Comparison of ENCODE assay signal across 8 cellular contexts in genomic region chr15:90184786-90185704, GRCh38. TPM values are rescaled to one million over a fixed set of nuclear protein-coding genes. Genes with fewer than 3 reads are reported as not detected.
DNase-seq lines count a peak whose midpoint lies in the region; ATAC-seq and TF ChIP-seq lines count a peak whose summit lies in the region.

No MANE protein-coding gene starts in this region.

- H3K4me3 ChIP-seq in LNCaP clone FGC (ENCODE audit: low read depth, low read length) (peak overlapping the region; percentile 60), right atrium auricular region (peak overlapping the region; percentile 66 to 73)

- H3K9ac ChIP-seq in ES-I3 (ENCODE audit: low read depth, low read length): peak overlapping the region; percentile 68

- H3K4me3 Mint-ChIP-seq in progenitor cell of endocrine pancreas (ENCODE audit: low read depth): peak overlapping the region; percentile 71

- H3K9me3 ChIP-seq in ES-I3 (ENCODE audit: control insufficient read depth, insufficient read depth, low read length) (no peaks in the 10 kb centered on the region), right atrium auricular region (no peaks in the 10 kb centered on the region)

- WGBS in adipose tissue, 3 donors: 4 to 6% (median 6%) methylated on average over 52 to 67 of the region's 67 CpGs

- TF ChIP-seq CTCF in LNCaP clone FGC (IDR thresholded peaks at IDR 0.05; ENCODE audit: control insufficient read depth, extremely low read depth, insufficient read depth): no peak
- no peak for TF ChIP-seq CTCF in right atrium auricular region (IDR thresholded peaks at IDR 0.05)
- TF ChIP-seq CTCF in progenitor cell of endocrine pancreas (IDR thresholded peaks at IDR 0.05; ENCODE audit: unreplicated experiment): no peak

- ATAC-seq in GM21737 (IDR thresholded peaks at IDR 0.05; ENCODE audit: unreplicated experiment): peak; percentile 69
- ATAC-seq in HG03378 (IDR thresholded peaks at IDR 0.05; ENCODE audit: unreplicated experiment): no peak

- no peaks in the 10 kb centered on the region for H3K9me3 Mint-ChIP-seq in progenitor cell of endocrine pancreas (ENCODE audit: low read depth)

- peak overlapping the region; percentile 92 for H3K27ac Mint-ChIP-seq in progenitor cell of endocrine pancreas

- DNase-seq in LNCaP clone FGC (ENCODE audit: low read depth): no peak
- DNase-seq in SKM-1 (lab: John Stamatoyannopoulos, UW; ENCODE audit: unreplicated experiment): peak; percentile 76
- DNase-seq in right atrium auricular region (ENCODE audit: low spot score): no peak
- peak; percentile 63 for DNase-seq in progenitor cell of endocrine pancreas (ENCODE audit: low spot score, unreplicated experiment)

- no peaks in the 10 kb centered on the region for H3K36me3 Mint-ChIP-seq in progenitor cell of endocrine pancreas (ENCODE audit: insufficient read depth)

- H3K27ac ChIP-seq in adipose tissue (ENCODE audit: low read depth, low read length): peak overlapping the region; percentile 40
- H3K27ac ChIP-seq in right atrium auricular region: peak overlapping the region; percentile 93 to 94

- peaks cover 9% of the 10 kb centered on the region for H3K4me1 Mint-ChIP-seq in progenitor cell of endocrine pancreas (ENCODE audit: low read depth)

- H3K27me3 ChIP-seq in right atrium auricular region: no peaks in the 10 kb centered on the region

- H3K4me1 ChIP-seq in ES-I3 (ENCODE audit: insufficient read depth, low read length): peaks cover 3% of the 10 kb centered on the region; the same call in 1 of the 2 replicates
- peaks cover 0 to 23% of the 10 kb centered on the region in 2 donors for H3K4me1 ChIP-seq in right atrium auricular region

- H3K36me3 ChIP-seq in ES-I3 (ENCODE audit: insufficient read depth, low read length) (no peaks in the 10 kb centered on the region), right atrium auricular region (no peaks in the 10 kb centered on the region)

- no peaks in the 10 kb centered on the region for H3K27me3 Mint-ChIP-seq in progenitor cell of endocrine pancreas

RNA-seq across cellular contexts. Expression of gene SEMA4B, which starts 16.1 kb away (rescaled TPM):
- polyA plus RNA-seq in adipose tissue: 10 to 100 TPM in 2 of 3 donors, 1 to 10 TPM in 1; 4.7 to 39.1 (median 23.3) TPM
- 10 to 100 TPM; 22.1 to 31.6 TPM for total RNA-seq in right atrium auricular region
- total RNA-seq in progenitor cell of endocrine pancreas: 36.4 and 41.9 TPM in 2 replicates

RNA-seq across cellular contexts. Expression of gene CIB1, which starts 48.7 kb away (rescaled TPM):
- 100 to 1,000 TPM; 105 to 188 (median 112) TPM for polyA plus RNA-seq in adipose tissue
- total RNA-seq in right atrium auricular region (10 to 100 TPM; 24.9 to 31.1 TPM), progenitor cell of endocrine pancreas (28.3 and 30.3 TPM in 2 replicates)

RNA-seq across cellular contexts. Expression of gene GDPGP1, which starts 49.0 kb away (rescaled TPM):
- polyA plus RNA-seq in adipose tissue: 1 to 10 TPM; 2.6 to 3.7 (median 2.8) TPM
- total RNA-seq in right atrium auricular region: 10 to 100 TPM in 1 of 2 donors, 1 to 10 TPM in 1; 8.6 to 16.1 TPM
- total RNA-seq in progenitor cell of endocrine pancreas: 7.8 and 8.6 TPM in 2 replicates

Comparison
In these comparisons a context has a peak if more than half of its experiments do, and no peak if none do; other contexts are left out.
1. DNase-seq: peak in SKM-1 (single experiment) and progenitor cell of endocrine pancreas (single experiment); none in LNCaP clone FGC (single experiment) and right atrium auricular region (single experiment).